21 cellular contexts compared by ENCODE assay signal in the genomic region with DNA sequence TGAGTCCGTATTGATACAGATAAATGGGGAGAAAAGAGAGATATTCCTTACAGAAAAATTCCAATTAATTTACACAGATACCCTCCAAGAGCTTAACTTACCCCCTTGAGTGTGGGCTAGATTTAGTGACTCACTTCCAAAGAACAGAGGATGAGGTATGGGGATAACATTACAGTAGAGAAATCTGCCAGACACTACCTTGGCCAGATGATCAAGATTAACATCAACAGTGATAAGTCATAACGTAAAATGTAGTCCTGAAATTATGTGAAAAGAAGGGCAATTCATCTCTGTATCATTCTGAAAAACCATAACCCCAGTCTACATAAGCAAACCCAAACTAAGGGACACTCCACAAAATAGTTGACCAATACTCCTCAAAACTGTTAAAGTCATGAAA.
DNase-seq lines count a peak whose midpoint lies in the region; ATAC-seq and TF ChIP-seq lines count a peak whose summit lies in the region.
"Had no signal": no experiment of that assay in that cellular context is flagged by ENCODE, and none has a peak within 500 bp of the region (broad histone marks: within the 10 kb centered on the region; RNA-seq: fewer than 3 reads in every experiment).

No MANE protein-coding gene starts in this region.

- H3K4me1 Mint-ChIP-seq in activated T-cell treated with anti-CD3 and anti-CD28 coated beads, Interleukin-2, amount 50 U/mL, for 72 hours (ENCODE audit: low read depth), result peaks cover 5% of the 10 kb centered on the region
- H3K4me1 Mint-ChIP-seq in activated T-helper 2 cell treated with anti-CD3 and anti-CD28 coated beads, Interferon-gamma antibody, Interleukin-2, Interleukin-4, amounts not matched to agents 10 μg/mL and 5 μg/mL and 100 μg/mL, durations not matched to agents 14 hours and 24 hours and 36 hours (ENCODE audit: low read depth), result peaks cover 25% of the 10 kb centered on the region
- H3K4me1 Mint-ChIP-seq in CD4-positive, alpha-beta T cell (ENCODE audit: low read depth), result peaks cover 13% of the 10 kb centered on the region
- H3K4me1 Mint-ChIP-seq: CD14-positive monocyte had no signal

- H3K27me3 Mint-ChIP-seq in activated T-cell treated with anti-CD3 and anti-CD28 coated beads, Interleukin-2, amount 50 U/mL, for 72 hours (ENCODE audit: low read depth), result no peaks in the 10 kb centered on the region
- no peaks in the 10 kb centered on the region for H3K27me3 Mint-ChIP-seq in activated T-helper 2 cell treated with anti-CD3 and anti-CD28 coated beads, Interferon-gamma antibody, Interleukin-2, Interleukin-4, amounts not matched to agents 10 μg/mL and 5 μg/mL and 100 μg/mL, durations not matched to agents 14 hours and 24 hours and 36 hours (ENCODE audit: low read depth)
- H3K27me3 Mint-ChIP-seq in CD4-positive, alpha-beta T cell, result no peaks in the 10 kb centered on the region
- H3K27me3 Mint-ChIP-seq: CD4-positive, CD25-positive, alpha-beta regulatory T cell had no signal

- 0 out of 2 replicates have a peak, but pooled peaks cover 7% of the 10 kb centered on the region for H3K9me3 ChIP-seq in SK-N-SH
- peaks cover 13% of the 10 kb centered on the region for H3K9me3 ChIP-seq in CD4-positive, alpha-beta T cell (ENCODE audit: control insufficient read depth, low read length)
- H3K9me3 ChIP-seq: BE2C, Caco-2 had no signal

- H3K4me2 ChIP-seq in SK-N-SH, result no peak overlapping the region
- H3K4me2 ChIP-seq: BLaER1 had no signal

- H3K4me3 Mint-ChIP-seq in activated T-cell treated with anti-CD3 and anti-CD28 coated beads, Interleukin-2, amount 50 U/mL, for 72 hours, result peak overlapping the region in 1 of 2 donors; percentile 21
- H3K4me3 Mint-ChIP-seq in activated T-helper 2 cell treated with anti-CD3 and anti-CD28 coated beads, Interferon-gamma antibody, Interleukin-2, Interleukin-4, amounts not matched to agents 10 μg/mL and 5 μg/mL and 100 μg/mL, durations not matched to agents 14 hours and 24 hours and 36 hours (ENCODE audit: low read depth), result no peak overlapping the region
- H3K4me3 Mint-ChIP-seq in CD4-positive, alpha-beta T cell, result no peak overlapping the region
- H3K4me3 Mint-ChIP-seq: CD14-positive monocyte; CD4-positive, CD25-positive, alpha-beta regulatory T cell; CD8-positive, alpha-beta T cell had no signal

- H3K27ac ChIP-seq in SK-N-SH (ENCODE audit: low read depth in 2 of 2, low read length in 1 of 2), result no peak overlapping the region
- no peak overlapping the region for H3K27ac ChIP-seq in CD4-positive, alpha-beta T cell (ENCODE audit: low read depth, low read length)
- H3K27ac ChIP-seq: BLaER1 had no signal

- no peak for TF ChIP-seq RAD21 in SK-N-SH (IDR thresholded peaks at IDR 0.05; ENCODE audit: low read length)

- H3K36me3 ChIP-seq in SK-N-SH (replicated peaks in 1 of 2; ENCODE audit: control insufficient read depth in 1 of 2, insufficient read depth in 2 of 2, low read length in 1 of 2), result peaks cover 0 to 9% of the 10 kb centered on the region in 2 experiments
- H3K36me3 ChIP-seq: BE2C had no signal

- H4K20me1 ChIP-seq in SK-N-SH (ENCODE audit: insufficient read depth), result no peaks in the 10 kb centered on the region
- H4K20me1 ChIP-seq: BLaER1 had no signal

- H3K79me2 ChIP-seq in SK-N-SH (ENCODE audit: insufficient read depth), result no peaks in the 10 kb centered on the region

- TF ChIP-seq CTCF in SK-N-SH (IDR thresholded peaks at IDR 0.05), result no peak
- no peak for TF ChIP-seq CTCF in GM10266 (IDR thresholded peaks at IDR 0.05; ENCODE audit: control insufficient read depth, insufficient read depth, low read depth, missing control alignments)
- no peak for TF ChIP-seq CTCF in CD4-positive, alpha-beta T cell (IDR thresholded peaks at IDR 0.05)

- 0 out of 4 replicates have a peak, but pooled peaks of 1 of the 2 experiments have one; percentile 14 for TF ChIP-seq EP300 in SK-N-SH (IDR thresholded peaks at IDR 0.05; ENCODE audit: borderline replicate concordance in 1 of 2, low read depth in 1 of 2, low read length in 1 of 2)

- intact Hi-C loops in activated T-helper 2 cell treated with anti-CD3 and anti-CD28 coated beads, Interferon-gamma antibody, Interleukin-2, Interleukin-4, amounts not matched to agents 10 μg/mL and 5 μg/mL and 100 μg/mL, durations not matched to agents 14 hours and 24 hours and 36 hours (cut with micrococcal nuclease), result no loop called here
- intact Hi-C loops in CD4-positive, alpha-beta T cell (cut with DNase I, micrococcal nuclease), result no loop called here

- no peaks in the 10 kb centered on the region for H3K27me3 ChIP-seq in SK-N-SH (ENCODE audit: insufficient read depth)
- no peaks in the 10 kb centered on the region for H3K27me3 ChIP-seq in CD4-positive, alpha-beta T cell (ENCODE audit: control insufficient read depth, insufficient read depth, low read length)
- H3K27me3 ChIP-seq: BE2C, BLaER1 had no signal

- no peak overlapping the region for H3K27ac Mint-ChIP-seq in activated T-cell treated with anti-CD3 and anti-CD28 coated beads, Interleukin-2, amount 50 U/mL, for 72 hours
- peak overlapping the region; percentile 21 for H3K27ac Mint-ChIP-seq in activated T-helper 2 cell treated with anti-CD3 and anti-CD28 coated beads, Interferon-gamma antibody, Interleukin-2, Interleukin-4, amounts not matched to agents 10 μg/mL and 5 μg/mL and 100 μg/mL, durations not matched to agents 14 hours and 24 hours and 36 hours
- no peak overlapping the region for H3K27ac Mint-ChIP-seq in CD4-positive, alpha-beta T cell
- H3K27ac Mint-ChIP-seq: CD14-positive monocyte; CD4-positive, CD25-positive, alpha-beta regulatory T cell; CD8-positive, alpha-beta T cell had no signal

- no peak overlapping the region for H3K4me3 ChIP-seq in SK-N-SH (ENCODE audit: low read depth in 2 of 2, low read length in 1 of 2)
- H3K4me3 ChIP-seq: BLaER1, GM12878 had no signal

- no peak overlapping the region for H2AFZ ChIP-seq in SK-N-SH (ENCODE audit: low read depth)

- H3K4me1 ChIP-seq in SK-N-SH (ENCODE audit: control insufficient read depth in 1 of 2, insufficient read depth in 2 of 2, low read depth in 1 of 2, low read length in 1 of 2), result peaks cover 0 to 3% of the 10 kb centered on the region in 2 experiments; a peak in 1 of 4 replicates
- H3K4me1 ChIP-seq: BE2C, BLaER1, Caco-2 had no signal

- peaks cover 7% of the 10 kb centered on the region for H3F3A ChIP-seq in SK-N-SH (replicated peaks; ENCODE audit: insufficient read depth)

- 78% methylated on average over 2 of the region's 2 CpGs for WGBS in SK-N-SH (ENCODE audit: low lambda C conversion rate)

- CTCF ChIA-PET in SK-N-SH (lab: Yijun Ruan, JAX), result no interaction called here
- CTCF ChIA-PET in CD4-positive, alpha-beta T cell (lab: Charles Lee), result no interaction called here

- ATAC-seq in activated T-cell treated with anti-CD3 and anti-CD28 coated beads, Interleukin-2, amount 50 U/mL, for 72 hours (replicated peaks in 1 of 2), result peak; percentile 60 to 77
- ATAC-seq in SK-N-SH treated with all-trans-retinoic acid at 6 μM for 48 hours, result no peak; the same call in 2 of the 3 replicates
- no peak for ATAC-seq in CD4-positive, alpha-beta T cell (ENCODE audit: poor library complexity)
- ATAC-seq: CD8-positive, alpha-beta T cell; GM12878 had no signal

- H3K9me2 ChIP-seq in SK-N-SH, result no peaks in the 10 kb centered on the region

- H3K9ac ChIP-seq in SK-N-SH, result no peak overlapping the region
- H3K9ac ChIP-seq: BLaER1 had no signal

- no peak for DNase-seq in activated T-cell treated with anti-CD3 and anti-CD28 coated beads, Interleukin-2, amount 50 U/mL, for 72 hours
- DNase-seq in activated T-cell treated with anti-CD3 and anti-CD28 coated beads, Interleukin-2, amount 50 U/mL, for 48 hours, result no peak
- DNase-seq in SK-N-SH (no peak), GM10266 (ENCODE audit: extremely low spot score) (no peak), OCI-M2 (lab: John Stamatoyannopoulos, UW; ENCODE audit: unreplicated experiment) (no peak)
- no peak for DNase-seq in activated T-helper 2 cell treated with anti-CD3 and anti-CD28 coated beads, Interferon-gamma antibody, Interleukin-2, Interleukin-4, amounts not matched to agents 10 μg/mL and 5 μg/mL and 100 μg/mL, durations not matched to agents 14 hours and 24 hours and 36 hours (ENCODE audit: low spot score)
- DNase-seq in CD4-positive, alpha-beta T cell, result no peak
- DNase-seq: 8988T; ACHN; BE2C; C1 segment of cervical spinal cord; Caco-2; Calu3; CD4-positive, CD25-positive, alpha-beta regulatory T cell; CD8-positive, alpha-beta T cell; DMS79 treated with DMSO at 0.1 percent for 48 hours; GF-D8 had no signal

- H3K9me3 Mint-ChIP-seq in activated T-cell treated with anti-CD3 and anti-CD28 coated beads, Interleukin-2, amount 50 U/mL, for 72 hours, result peaks cover 6 to 7% of the 10 kb centered on the region in 2 donors
- peaks cover 27% of the 10 kb centered on the region for H3K9me3 Mint-ChIP-seq in activated T-helper 2 cell treated with anti-CD3 and anti-CD28 coated beads, Interferon-gamma antibody, Interleukin-2, Interleukin-4, amounts not matched to agents 10 μg/mL and 5 μg/mL and 100 μg/mL, durations not matched to agents 14 hours and 24 hours and 36 hours
- no peaks in the 10 kb centered on the region for H3K9me3 Mint-ChIP-seq in CD4-positive, alpha-beta T cell

- H3K36me3 Mint-ChIP-seq in activated T-cell treated with anti-CD3 and anti-CD28 coated beads, Interleukin-2, amount 50 U/mL, for 72 hours (ENCODE audit: insufficient read depth in 2 of 2), result peaks cover 8 to 18% of the 10 kb centered on the region in 2 donors
- peaks cover 30% of the 10 kb centered on the region for H3K36me3 Mint-ChIP-seq in activated T-helper 2 cell treated with anti-CD3 and anti-CD28 coated beads, Interferon-gamma antibody, Interleukin-2, Interleukin-4, amounts not matched to agents 10 μg/mL and 5 μg/mL and 100 μg/mL, durations not matched to agents 14 hours and 24 hours and 36 hours (ENCODE audit: low read depth)
- peaks cover 53% of the 10 kb centered on the region for H3K36me3 Mint-ChIP-seq in CD4-positive, alpha-beta T cell (ENCODE audit: low read depth)

- POLR2A ChIA-PET in SK-N-SH (lab: Yijun Ruan, JAX), result no interaction called here
- POLR2A ChIA-PET in CD4-positive, alpha-beta T cell (lab: Charles Lee), result no interaction called here

TF ChIP-seq in SK-N-SH treated with all-trans-retinoic acid at 6 μM for 48 hours, 23 proteins besides CTCF, POLR2A, EP300 and RAD21 (continues in another document):
- TF ChIP-seq BACH2 (CRISPR knock-in tag; IDR thresholded peaks at IDR 0.05; ENCODE audit: borderline replicate concordance), result no peak
- TF ChIP-seq ISL1 (CRISPR knock-in tag; IDR thresholded peaks at IDR 0.05), result peak; percentile 12
- no peak for TF ChIP-seq ZFP3 (CRISPR knock-in tag; IDR thresholded peaks at IDR 0.05)
- TF ChIP-seq ESRRG (CRISPR knock-in tag; IDR thresholded peaks at IDR 0.05), result no peak
- no peak for TF ChIP-seq TOX (CRISPR knock-in tag; IDR thresholded peaks at IDR 0.05; ENCODE audit: borderline replicate concordance)
- no peak for TF ChIP-seq SNAI2 (CRISPR knock-in tag; IDR thresholded peaks at IDR 0.05)

Comparison
In these comparisons a context has a peak if more than half of its experiments do, and no peak if none do; other contexts are left out.
1. ATAC-seq: peak in activated T-cell treated with anti-CD3 and anti-CD28 coated beads, Interleukin-2, amount 50 U/mL, for 72 hours (2 of 2); none in SK-N-SH treated with all-trans-retinoic acid at 6 μM for 48 hours (single experiment) and CD4-positive, alpha-beta T cell (single experiment).